Comparison of ENCODE assay signal across 8 cellular contexts in the genomic region with DNA sequence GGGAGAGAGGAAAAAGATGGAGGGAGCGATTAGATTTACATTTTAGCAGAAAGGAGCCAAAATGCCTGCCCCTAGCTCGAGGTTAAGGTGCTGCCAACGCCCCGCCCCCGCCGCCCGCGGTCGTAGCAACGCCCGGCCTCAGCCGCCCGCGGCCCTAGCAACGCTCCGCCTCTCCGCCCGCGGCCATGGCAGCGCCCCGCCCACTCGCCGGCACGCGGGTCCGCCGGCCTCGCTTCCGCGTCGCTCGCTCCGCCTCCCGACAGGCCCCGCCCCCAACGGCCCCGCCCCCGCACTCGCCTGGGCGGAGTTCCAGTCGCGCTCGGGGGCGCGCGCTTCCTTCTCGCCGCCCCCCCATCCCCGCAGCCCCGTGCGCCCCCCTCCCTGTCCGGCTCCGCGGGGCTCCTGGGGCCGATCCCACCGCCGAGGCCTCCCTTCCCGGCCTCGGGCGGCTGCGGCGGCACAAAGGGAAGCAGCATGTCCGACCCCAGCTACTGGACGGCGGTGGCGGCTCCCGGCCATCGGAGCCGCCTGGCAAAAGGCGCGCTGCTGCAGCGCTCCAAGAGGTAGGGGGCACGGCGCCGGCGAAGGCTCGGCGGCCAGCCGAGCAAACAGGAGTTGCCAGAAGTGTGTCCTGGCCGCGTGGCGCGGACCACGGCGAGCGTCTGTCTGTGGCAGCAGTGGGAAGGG. TPM values are rescaled to one million over a fixed set of nuclear protein-coding genes. Genes with fewer than 3 reads are reported as not detected.
DNase-seq lines count a peak whose midpoint lies in the region; ATAC-seq and TF ChIP-seq lines count a peak whose summit lies in the region.

No MANE protein-coding gene starts in this region.

- no peaks in the 10 kb centered on the region for H4K20me1 ChIP-seq in KMS-11 (ENCODE audit: insufficient read depth)

- no peak overlapping the region for H3K4me3 ChIP-seq in KMS-11 (IDR thresholded peaks at IDR 0.05; ENCODE audit: insufficient read depth, low read depth, low read length)
- H3K4me3 ChIP-seq in fibroblast of the aortic adventitia (ENCODE audit: low read depth, low read length), result peak overlapping the region; percentile 75

- peak overlapping the region; percentile 92 for H3K4me2 ChIP-seq in KMS-11

- peaks cover 30% of the 10 kb centered on the region for H3K4me1 ChIP-seq in KMS-11 (ENCODE audit: low read depth, poor library complexity, severe bottlenecking)

- H3K36me3 ChIP-seq in KMS-11 (ENCODE audit: insufficient read depth), result no peaks in the 10 kb centered on the region

- H3K4me1 Mint-ChIP-seq in activated T-helper 2 cell treated with anti-CD3 and anti-CD28 coated beads, Interferon-gamma antibody, Interleukin-2, Interleukin-4, amounts not matched to agents 10 μg/mL and 5 μg/mL and 100 μg/mL, durations not matched to agents 14 hours and 24 hours and 36 hours (ENCODE audit: low read depth), result peaks cover 23% of the 10 kb centered on the region
- peaks cover 13% of the 10 kb centered on the region for H3K4me1 Mint-ChIP-seq in nephron

- H3K9me3 Mint-ChIP-seq in activated T-helper 2 cell treated with anti-CD3 and anti-CD28 coated beads, Interferon-gamma antibody, Interleukin-2, Interleukin-4, amounts not matched to agents 10 μg/mL and 5 μg/mL and 100 μg/mL, durations not matched to agents 14 hours and 24 hours and 36 hours, result no peaks in the 10 kb centered on the region
- no peaks in the 10 kb centered on the region for H3K9me3 Mint-ChIP-seq in nephron

- no peak overlapping the region for H3K27ac ChIP-seq in KMS-11

- intact Hi-C loops in activated T-helper 2 cell treated with anti-CD3 and anti-CD28 coated beads, Interferon-gamma antibody, Interleukin-2, Interleukin-4, amounts not matched to agents 10 μg/mL and 5 μg/mL and 100 μg/mL, durations not matched to agents 14 hours and 24 hours and 36 hours (cut with micrococcal nuclease), result no loop called here

- DNase-seq in DMS 273 treated with DMSO at 0.1 percent for 48 hours (lab: John Stamatoyannopoulos, UW), result peak; percentile 59
- peak; percentile 63 for DNase-seq in RPMI7951 (ENCODE audit: low read depth)
- DNase-seq in activated T-helper 2 cell treated with anti-CD3 and anti-CD28 coated beads, Interferon-gamma antibody, Interleukin-2, Interleukin-4, amounts not matched to agents 10 μg/mL and 5 μg/mL and 100 μg/mL, durations not matched to agents 14 hours and 24 hours and 36 hours (ENCODE audit: low spot score), result peak; percentile 94
- peak; percentile 72 for DNase-seq in fibroblast of the aortic adventitia (ENCODE audit: low read depth)
- DNase-seq in stimulated activated naive CD4-positive, alpha-beta T cell (lab: John Stamatoyannopoulos, UW), result peak; percentile 87 to 96 (median 94)

- peaks cover 3% of the 10 kb centered on the region for H3K36me3 Mint-ChIP-seq in activated T-helper 2 cell treated with anti-CD3 and anti-CD28 coated beads, Interferon-gamma antibody, Interleukin-2, Interleukin-4, amounts not matched to agents 10 μg/mL and 5 μg/mL and 100 μg/mL, durations not matched to agents 14 hours and 24 hours and 36 hours (ENCODE audit: low read depth)
- H3K36me3 Mint-ChIP-seq in nephron (ENCODE audit: low read depth), result no peaks in the 10 kb centered on the region

- H3K27me3 Mint-ChIP-seq in activated T-helper 2 cell treated with anti-CD3 and anti-CD28 coated beads, Interferon-gamma antibody, Interleukin-2, Interleukin-4, amounts not matched to agents 10 μg/mL and 5 μg/mL and 100 μg/mL, durations not matched to agents 14 hours and 24 hours and 36 hours (ENCODE audit: low read depth), result no peaks in the 10 kb centered on the region
- H3K27me3 Mint-ChIP-seq in nephron (ENCODE audit: low read depth), result peaks cover 9% of the 10 kb centered on the region

- no peak for TF ChIP-seq CTCF in KMS-11 (conservative IDR thresholded peaks at IDR 0.05; ENCODE audit: low read depth, low read length)
- no peak for TF ChIP-seq CTCF in fibroblast of the aortic adventitia (IDR thresholded peaks at IDR 0.05; ENCODE audit: insufficient read depth, low read length)
- TF ChIP-seq CTCF in nephron (IDR thresholded peaks at IDR 0.05; ENCODE audit: unreplicated experiment in 3 of 3), result no peak

- peak; percentile 84 for ATAC-seq in GM21723 (IDR thresholded peaks at IDR 0.05; ENCODE audit: unreplicated experiment)

- peak overlapping the region; percentile 53 for H3K9ac ChIP-seq in KMS-11

- H3K27me3 ChIP-seq in KMS-11 (ENCODE audit: insufficient read depth, low read depth), result no peaks in the 10 kb centered on the region

- H3K4me3 Mint-ChIP-seq in activated T-helper 2 cell treated with anti-CD3 and anti-CD28 coated beads, Interferon-gamma antibody, Interleukin-2, Interleukin-4, amounts not matched to agents 10 μg/mL and 5 μg/mL and 100 μg/mL, durations not matched to agents 14 hours and 24 hours and 36 hours (ENCODE audit: low read depth), result peak overlapping the region; percentile 74
- H3K4me3 Mint-ChIP-seq in nephron, result peak overlapping the region; percentile 84 to 87 (median 85)

- no peaks in the 10 kb centered on the region for H3K79me2 ChIP-seq in KMS-11 (ENCODE audit: insufficient read depth, low read depth)

- peak overlapping the region; percentile 76 for H2AFZ ChIP-seq in KMS-11 (ENCODE audit: low read depth)

- peak overlapping the region; percentile 58 for H3K27ac Mint-ChIP-seq in activated T-helper 2 cell treated with anti-CD3 and anti-CD28 coated beads, Interferon-gamma antibody, Interleukin-2, Interleukin-4, amounts not matched to agents 10 μg/mL and 5 μg/mL and 100 μg/mL, durations not matched to agents 14 hours and 24 hours and 36 hours
- H3K27ac Mint-ChIP-seq in nephron, result peak overlapping the region in 2 of 3 experiments; percentile 5 to 22

RNA-seq across cellular contexts. Expression of a gene that starts 20.3 kb away (rescaled TPM):
- 2.1 and 2.6 TPM in 2 replicates for total RNA-seq in RPMI7951 (2014; rRNA removed; shearing (Covaris generic))
- total RNA-seq in activated T-helper 2 cell treated with anti-CD3 and anti-CD28 coated beads, Interferon-gamma antibody, Interleukin-2, Interleukin-4, amounts not matched to agents 10 μg/mL and 5 μg/mL and 100 μg/mL, durations not matched to agents 14 hours and 24 hours and 36 hours, result 16.6 and 17.2 TPM in 2 replicates
- total RNA-seq in fibroblast of the aortic adventitia (ENCODE audit: low replicate concordance), result 2.4 and 3.1 TPM in 2 replicates

RNA-seq across cellular contexts. Expression of a gene that starts 31.1 kb away (rescaled TPM):
- total RNA-seq in RPMI7951 (2014; rRNA removed; shearing (Covaris generic)), result 2.3 and 4.3 TPM in 2 replicates
- 41.4 and 43.3 TPM in 2 replicates for total RNA-seq in activated T-helper 2 cell treated with anti-CD3 and anti-CD28 coated beads, Interferon-gamma antibody, Interleukin-2, Interleukin-4, amounts not matched to agents 10 μg/mL and 5 μg/mL and 100 μg/mL, durations not matched to agents 14 hours and 24 hours and 36 hours
- total RNA-seq in fibroblast of the aortic adventitia (ENCODE audit: low replicate concordance), result not detected in 2 replicates

RNA-seq across cellular contexts. Expression of a gene that starts 35.1 kb away (rescaled TPM):
- 11.3 and 11.7 TPM in 2 replicates for total RNA-seq in RPMI7951 (2014; rRNA removed; shearing (Covaris generic))
- total RNA-seq in activated T-helper 2 cell treated with anti-CD3 and anti-CD28 coated beads, Interferon-gamma antibody, Interleukin-2, Interleukin-4, amounts not matched to agents 10 μg/mL and 5 μg/mL and 100 μg/mL, durations not matched to agents 14 hours and 24 hours and 36 hours, result 19.4 and 21.4 TPM in 2 replicates
- 36.7 and 41.3 TPM in 2 replicates for total RNA-seq in fibroblast of the aortic adventitia (ENCODE audit: low replicate concordance)

RNA-seq across cellular contexts. Expression of a gene that starts 55.8 kb away (rescaled TPM):
- 56.0 and 69.6 TPM in 2 replicates for total RNA-seq in RPMI7951 (2014; rRNA removed; shearing (Covaris generic))
- total RNA-seq in activated T-helper 2 cell treated with anti-CD3 and anti-CD28 coated beads, Interferon-gamma antibody, Interleukin-2, Interleukin-4, amounts not matched to agents 10 μg/mL and 5 μg/mL and 100 μg/mL, durations not matched to agents 14 hours and 24 hours and 36 hours, result 37.0 and 41.2 TPM in 2 replicates
- total RNA-seq in fibroblast of the aortic adventitia (ENCODE audit: low replicate concordance), result 0.90 and 23.1 TPM in 2 replicates
